ENCODE assay signal across 29 cellular contexts in the genomic region with DNA sequence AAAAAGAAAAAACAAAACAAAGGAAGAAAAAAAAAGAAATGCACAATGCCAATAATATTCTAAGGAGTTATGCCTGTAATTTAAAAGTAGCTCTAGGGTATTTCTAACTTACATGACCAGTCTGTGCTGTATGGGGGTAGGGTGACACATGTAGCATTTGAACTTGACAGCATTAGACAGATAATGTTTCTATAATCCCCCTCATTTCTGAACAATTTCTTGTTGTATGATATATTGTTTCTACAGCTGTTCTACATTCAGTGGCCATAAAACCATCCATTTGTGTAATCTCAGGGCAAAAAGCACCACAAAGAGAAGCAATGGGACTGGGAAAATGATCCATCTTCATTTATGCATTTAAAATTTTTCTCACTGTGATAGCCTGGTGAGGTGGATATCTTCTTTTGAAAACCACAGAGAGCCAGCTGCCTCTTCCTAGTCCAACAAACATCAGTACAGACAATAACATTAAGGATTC.
DNase-seq lines count a peak whose midpoint lies in the region; ATAC-seq and TF ChIP-seq lines count a peak whose summit lies in the region.
"Had no signal": no experiment of that assay in that cellular context is flagged by ENCODE, and none has a peak within 500 bp of the region (broad histone marks: within the 10 kb centered on the region; RNA-seq: fewer than 3 reads in every experiment).

No MANE protein-coding gene starts in this region.

- H3K9me3 Mint-ChIP-seq in HFFc6 (no peaks in the 10 kb centered on the region), chondrocyte (ENCODE audit: low read depth) (no peaks in the 10 kb centered on the region)
- H3K9me3 Mint-ChIP-seq: GM23338 had no signal

- in situ Hi-C loops in gastrocnemius medialis (cut with MboI; ENCODE audit: low sequenced_read_pairs in 4 of 4), result no loop called here

- H3K36me3 Mint-ChIP-seq in HFFc6 (ENCODE audit: low read depth), result peaks cover 4% of the 10 kb centered on the region
- H3K36me3 Mint-ChIP-seq in chondrocyte (ENCODE audit: low read depth), result no peaks in the 10 kb centered on the region
- H3K36me3 Mint-ChIP-seq: CD8-positive, alpha-beta T cell; immature natural killer cell; natural killer cell treated with Interleukin-12 subunit alpha and Interleukin-12 subunit beta and Interleukin-15 and Interleukin-18, amount 100 ng/mL, for 72 hours had no signal

- no peaks in the 10 kb centered on the region for H3K9me3 ChIP-seq in gastrocnemius medialis
- H3K9me3 ChIP-seq: Peyer's patch, thyroid gland had no signal

- no peaks in the 10 kb centered on the region for H3K27me3 ChIP-seq in gastrocnemius medialis
- H3K27me3 ChIP-seq: hepatocyte, Peyer's patch, thyroid gland had no signal

- no peak for ATAC-seq in gastrocnemius medialis
- ATAC-seq: activated CD4-positive, alpha-beta T cell treated with anti-CD3 and anti-CD28 coated beads for 36 hours; CD8-positive, alpha-beta T cell; effector memory CD8-positive, alpha-beta T cell; GM23338; natural killer cell treated with Interleukin-12 subunit alpha and Interleukin-12 subunit beta and Interleukin-15 and Interleukin-18, amount 100 ng/mL, for 72 hours had no signal

- no peak overlapping the region for H3K27ac ChIP-seq in gastrocnemius medialis
- H3K27ac ChIP-seq: hepatocyte, left ventricle myocardium inferior, parathyroid adenoma, Peyer's patch, thyroid gland had no signal

- intact Hi-C loops in gastrocnemius medialis (cut with DNase I; ENCODE audit: low total_unique reads), result no loop called here

- H3K4me3 ChIP-seq in skeletal muscle cell (ENCODE audit: low read depth, low read length), result no peak overlapping the region
- no peak overlapping the region for H3K4me3 ChIP-seq in gastrocnemius medialis
- H3K4me3 ChIP-seq: coronary artery, GM23338, hepatocyte, left ventricle myocardium inferior, Peyer's patch, thyroid gland had no signal

- H3K4me1 Mint-ChIP-seq in HFFc6 (ENCODE audit: low read depth) (peaks cover 54% of the 10 kb centered on the region), chondrocyte (ENCODE audit: low read depth) (peaks cover 27% of the 10 kb centered on the region)
- H3K4me1 Mint-ChIP-seq: activated CD4-positive, alpha-beta T cell treated with anti-CD3 and anti-CD28 coated beads for 36 hours; GM23338; immature natural killer cell had no signal

- no peaks in the 10 kb centered on the region for H3K27me3 Mint-ChIP-seq in HFFc6 (ENCODE audit: insufficient read depth)
- H3K27me3 Mint-ChIP-seq in chondrocyte (ENCODE audit: low read depth), result no peaks in the 10 kb centered on the region
- H3K27me3 Mint-ChIP-seq: activated CD4-positive, alpha-beta T cell treated with anti-CD3 and anti-CD28 coated beads for 36 hours; effector memory CD8-positive, alpha-beta T cell; natural killer cell treated with Interleukin-12 subunit alpha and Interleukin-12 subunit beta and Interleukin-15 and Interleukin-18, amount 100 ng/mL, for 72 hours; stimulated activated naive CD8-positive, alpha-beta T cell treated with anti-CD3 and anti-CD28 coated beads, Interleukin-15, Interleukin-2, amounts not matched to agents 100 ng/mL and 50 ng/mL, for 24 hours had no signal

- H3K36me3 ChIP-seq in gastrocnemius medialis, result no peaks in the 10 kb centered on the region
- H3K36me3 ChIP-seq: left ventricle myocardium inferior, Peyer's patch, thyroid gland had no signal

- no peak for TF ChIP-seq POLR2A in gastrocnemius medialis (IDR thresholded peaks at IDR 0.05)

- no peak for DNase-seq in HFFc6
- DNase-seq in NCI-H226, result peak; percentile 53
- DNase-seq in chondrocyte (ENCODE audit: low spot score), result no peak
- peak; percentile 2 for DNase-seq in skeletal muscle cell (ENCODE audit: low read depth)
- no peak for DNase-seq in inferior parietal cortex (ENCODE audit: extremely low spot score)
- DNase-seq in HT-29 (ENCODE audit: low spot score), result no peak
- DNase-seq in gastrocnemius medialis, result no peak
- DNase-seq: activated CD4-positive, alpha-beta T cell treated with anti-CD3 and anti-CD28 coated beads for 36 hours; activated T-cell treated with anti-CD3 and anti-CD28 coated beads, Interleukin-2, amount 50 U/mL, for 1 hour; CD8-positive, alpha-beta T cell; DMS 273 treated with DMSO at 0.1 percent for 48 hours; effector memory CD8-positive, alpha-beta T cell; foreskin melanocyte; GDM1; immature natural killer cell; KBM-7; left ventricle myocardium inferior; midbrain; NCI-H1694; NCI-H446; Peyer's patch; T-helper 2 cell; thyroid gland had no signal

- peak overlapping the region; percentile 84 for H3K27ac Mint-ChIP-seq in HFFc6
- peak overlapping the region; percentile 33 for H3K27ac Mint-ChIP-seq in chondrocyte (ENCODE audit: unreplicated experiment)
- H3K27ac Mint-ChIP-seq: activated CD4-positive, alpha-beta T cell treated with anti-CD3 and anti-CD28 coated beads for 36 hours; CD8-positive, alpha-beta T cell; effector memory CD8-positive, alpha-beta T cell; GM23338; immature natural killer cell; natural killer cell treated with Interleukin-12 subunit alpha and Interleukin-12 subunit beta and Interleukin-15 and Interleukin-18, amount 100 ng/mL, for 72 hours; stimulated activated naive CD8-positive, alpha-beta T cell treated with anti-CD3 and anti-CD28 coated beads, Interleukin-15, Interleukin-2, amounts not matched to agents 100 ng/mL and 50 ng/mL, for 24 hours had no signal

- TF ChIP-seq CTCF in HFFc6 (IDR thresholded peaks at IDR 0.05) (no peak), chondrocyte (IDR thresholded peaks at IDR 0.05) (no peak), gastrocnemius medialis (IDR thresholded peaks at IDR 0.05 in 4 of 5, conservative IDR thresholded peaks at IDR 0.05 in 1 of 5) (no peak)

- H3K4me3 Mint-ChIP-seq in HFFc6, result peak overlapping the region; percentile 61
- no peak overlapping the region for H3K4me3 Mint-ChIP-seq in chondrocyte (ENCODE audit: unreplicated experiment)
- H3K4me3 Mint-ChIP-seq: activated CD4-positive, alpha-beta T cell treated with anti-CD3 and anti-CD28 coated beads for 36 hours; CD8-positive, alpha-beta T cell; effector memory CD8-positive, alpha-beta T cell; GM23338; immature natural killer cell; natural killer cell treated with Interleukin-12 subunit alpha and Interleukin-12 subunit beta and Interleukin-15 and Interleukin-18, amount 100 ng/mL, for 72 hours; stimulated activated naive CD8-positive, alpha-beta T cell treated with anti-CD3 and anti-CD28 coated beads, Interleukin-15, Interleukin-2, amounts not matched to agents 100 ng/mL and 50 ng/mL, for 24 hours had no signal

- no peaks in the 10 kb centered on the region for H3K4me1 ChIP-seq in gastrocnemius medialis
- H3K4me1 ChIP-seq: parathyroid adenoma, Peyer's patch, thyroid gland had no signal

Comparison
In these comparisons a context has a peak if more than half of its experiments do, and no peak if none do; other contexts are left out.
1. DNase-seq: peak in NCI-H226 (single experiment) and skeletal muscle cell (single experiment); none in HFFc6 (single experiment), chondrocyte (single experiment), inferior parietal cortex (single experiment), HT-29 (single experiment) and gastrocnemius medialis (0 of 2).